18 cellular contexts compared by ENCODE assay signal in genomic region chr18:25097119-25098114, GRCh38.
DNase-seq lines count a peak whose midpoint lies in the region; ATAC-seq lines count a peak whose summit lies in the region.
"Had no signal": no experiment of that assay in that cellular context is flagged by ENCODE, and none has a peak within 500 bp of the region (broad histone marks: within the 10 kb centered on the region; RNA-seq: fewer than 3 reads in every experiment).

No MANE protein-coding gene starts in this region.

- H3K4me1 Mint-ChIP-seq in stimulated activated naive CD8-positive, alpha-beta T cell treated with anti-CD3 and anti-CD28 coated beads, Interleukin-15, amount 100 ng/mL, for 72 hours: no peaks in the 10 kb centered on the region
- H3K4me1 Mint-ChIP-seq: IgD-negative memory B cell had no signal

- no peaks in the 10 kb centered on the region for H3K27me3 Mint-ChIP-seq in stimulated activated naive CD8-positive, alpha-beta T cell treated with anti-CD3 and anti-CD28 coated beads, Interleukin-15, amount 100 ng/mL, for 72 hours
- H3K27me3 Mint-ChIP-seq: effector memory CD8-positive, alpha-beta T cell had no signal

- no peak overlapping the region for H3K4me3 Mint-ChIP-seq in stimulated activated naive CD8-positive, alpha-beta T cell treated with anti-CD3 and anti-CD28 coated beads, Interleukin-15, amount 100 ng/mL, for 72 hours
- H3K4me3 Mint-ChIP-seq: CD8-positive, alpha-beta T cell; effector memory CD8-positive, alpha-beta T cell; IgD-negative memory B cell had no signal

- no peaks in the 10 kb centered on the region for H3K9me3 Mint-ChIP-seq in stimulated activated naive CD8-positive, alpha-beta T cell treated with anti-CD3 and anti-CD28 coated beads, Interleukin-15, amount 100 ng/mL, for 72 hours
- H3K9me3 Mint-ChIP-seq: CD8-positive, alpha-beta T cell; effector memory CD8-positive, alpha-beta T cell; IgD-negative memory B cell had no signal

- no peak for ATAC-seq in stimulated activated naive CD8-positive, alpha-beta T cell treated with anti-CD3 and anti-CD28 coated beads, Interleukin-15, amount 100 ng/mL, for 72 hours
- ATAC-seq: CD8-positive, alpha-beta T cell; effector memory CD8-positive, alpha-beta T cell had no signal

- peak; percentile 45 for DNase-seq in Daoy (ENCODE audit: low read depth)
- peak; percentile 41 for DNase-seq in RPMI7951 (ENCODE audit: low read depth)
- DNase-seq in dermis blood vessel endothelial cell: peak; percentile 78
- peak; percentile 72 to 73 for DNase-seq in lung microvascular endothelial cell (ENCODE audit: low read depth in 2 of 2)
- no peak for DNase-seq in SIG-M5 treated with dmso at 0.1 percent for 504 hours (lab: John Stamatoyannopoulos, UW; ENCODE audit: unreplicated experiment)
- DNase-seq in NCI-H1694 (lab: John Stamatoyannopoulos, UW): no peak
- DNase-seq in stimulated activated CD4-positive, alpha-beta T cell treated with anti-CD3 and anti-CD28 coated beads, Interleukin-4, amount 100 ng/mL, for 4 hours: no peak
- DNase-seq in stimulated activated naive CD8-positive, alpha-beta T cell treated with anti-CD3 and anti-CD28 coated beads, Interleukin-15, amount 100 ng/mL, for 72 hours: no peak
- DNase-seq: ACHN; activated CD4-positive, CD25-positive, alpha-beta regulatory T cell; activated effector memory CD4-positive, alpha-beta T cell treated with Interleukin-2 at 50 U/mL for 16 hours; CD8-positive, alpha-beta T cell; DND-41; effector memory CD8-positive, alpha-beta T cell; foreskin melanocyte; mammary epithelial cell; RPMI8226 had no signal

- H3K27ac Mint-ChIP-seq in stimulated activated naive CD8-positive, alpha-beta T cell treated with anti-CD3 and anti-CD28 coated beads, Interleukin-15, amount 100 ng/mL, for 72 hours: peak overlapping the region in 1 of 2 donors; percentile 34
- H3K27ac Mint-ChIP-seq: CD8-positive, alpha-beta T cell; effector memory CD8-positive, alpha-beta T cell; IgD-negative memory B cell had no signal

Comparison
In these comparisons a context has a peak if more than half of its experiments do, and no peak if none do; other contexts are left out.
1. DNase-seq: peak in Daoy (single experiment), RPMI7951 (single experiment), dermis blood vessel endothelial cell (single experiment) and lung microvascular endothelial cell (2 of 2); none in SIG-M5 treated with dmso at 0.1 percent for 504 hours (single experiment), NCI-H1694 (single experiment), stimulated activated CD4-positive, alpha-beta T cell treated with anti-CD3 and anti-CD28 coated beads, Interleukin-4, amount 100 ng/mL, for 4 hours (0 of 2) and stimulated activated naive CD8-positive, alpha-beta T cell treated with anti-CD3 and anti-CD28 coated beads, Interleukin-15, amount 100 ng/mL, for 72 hours (0 of 2).